ENCODE assay signal across 16 cellular contexts in the genomic region with DNA sequence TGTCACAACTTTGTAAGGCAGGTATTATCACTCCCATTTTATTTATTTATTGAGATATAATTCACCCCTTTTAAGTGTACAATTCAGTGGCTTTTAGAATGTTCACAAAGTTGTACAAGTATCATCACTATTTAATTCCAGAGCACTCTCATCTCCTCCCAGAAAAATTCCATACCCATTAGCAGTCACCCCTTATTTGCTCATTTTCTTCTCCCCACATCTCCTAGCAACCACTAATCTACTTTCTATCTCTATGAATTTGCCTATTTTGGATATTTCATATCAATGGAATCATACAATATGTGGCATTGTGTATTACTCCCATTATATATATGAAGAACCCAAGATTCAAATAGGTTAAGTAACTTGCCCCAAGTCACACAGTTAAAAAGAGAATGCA. TPM values are rescaled to one million over a fixed set of nuclear protein-coding genes. Genes with fewer than 3 reads are reported as not detected.
DNase-seq lines count a peak whose midpoint lies in the region; ATAC-seq and TF ChIP-seq lines count a peak whose summit lies in the region.
"Had no signal": no experiment of that assay in that cellular context is flagged by ENCODE, and none has a peak within 500 bp of the region (broad histone marks: within the 10 kb centered on the region; RNA-seq: fewer than 3 reads in every experiment).

No MANE protein-coding gene starts in this region.

- peaks cover 37% of the 10 kb centered on the region for H3K79me2 ChIP-seq in ACC112 (ENCODE audit: control insufficient read depth, insufficient read depth, low read length, unreplicated experiment)

- H3K27me3 ChIP-seq in ACC112 (ENCODE audit: insufficient read depth, low read length) (no peaks in the 10 kb centered on the region), heart right ventricle (no peaks in the 10 kb centered on the region)
- H3K27me3 ChIP-seq: BLaER1, SJSA1 had no signal

- peaks cover 5% of the 10 kb centered on the region for H3K36me3 Mint-ChIP-seq in activated T-helper 17 cell treated with anti-CD3 and anti-CD28 coated beads, Interleukin-2, amount 50 U/mL, for 72 hours (ENCODE audit: low read depth)
- H3K36me3 Mint-ChIP-seq: naive thymus-derived CD8-positive, alpha-beta T cell had no signal

- H3K9me3 Mint-ChIP-seq in activated T-helper 17 cell treated with anti-CD3 and anti-CD28 coated beads, Interleukin-2, amount 50 U/mL, for 72 hours: no peaks in the 10 kb centered on the region
- H3K9me3 Mint-ChIP-seq: naive thymus-derived CD8-positive, alpha-beta T cell had no signal

- H3K4me3 ChIP-seq in ACC112 (ENCODE audit: low read depth, low read length) (no peak overlapping the region), heart right ventricle (no peak overlapping the region)
- H3K4me3 ChIP-seq: BLaER1, SJSA1 had no signal

- TF ChIP-seq CTCF in heart right ventricle (IDR thresholded peaks at IDR 0.05): no peak

- intact Hi-C loops in heart right ventricle (cut with DNase I): no loop called here

- peak overlapping the region; percentile 26 for H3K4me3 Mint-ChIP-seq in activated T-helper 17 cell treated with anti-CD3 and anti-CD28 coated beads, Interleukin-2, amount 50 U/mL, for 72 hours

- H3K4me1 ChIP-seq in ACC112 (ENCODE audit: control insufficient read depth, insufficient read depth, low read length, unreplicated experiment) (peaks cover 14% of the 10 kb centered on the region), heart right ventricle (peaks cover 0 to 18% (median 1%) of the 10 kb centered on the region in 9 donors)

- H2AFZ ChIP-seq in ACC112 (ENCODE audit: low read length, unreplicated experiment): no peak overlapping the region

- H3K9me3 ChIP-seq in heart right ventricle: no peaks in the 10 kb centered on the region
- H3K9me3 ChIP-seq: BLaER1, SJSA1 had no signal

- DNase-seq in ELR (ENCODE audit: low read depth) (peak; percentile 49), kidney tubule cell (ENCODE audit: low spot score) (peak; percentile 19), NCI-H69 (lab: John Stamatoyannopoulos, UW) (no peak), ACHN (no peak), heart right ventricle (no peak)
- DNase-seq: activated CD4-positive, alpha-beta T cell treated with anti-CD3 and anti-CD28 coated beads, Interleukin-2, amount 50 U/mL, for 1 hour; activated gamma-delta T cell; effector CD4-positive, alpha-beta T cell; naive thymus-derived CD8-positive, alpha-beta T cell; NCI-H2029 treated with DMSO at 0.1 percent for 48 hours; NCI-H524 had no signal

- no peaks in the 10 kb centered on the region for H3K36me3 ChIP-seq in ACC112 (ENCODE audit: insufficient read depth, low read length)
- H3K36me3 ChIP-seq in heart right ventricle: no peaks in the 10 kb centered on the region
- H3K36me3 ChIP-seq: BLaER1, SJSA1 had no signal

- H3K27me3 Mint-ChIP-seq in activated T-helper 17 cell treated with anti-CD3 and anti-CD28 coated beads, Interleukin-2, amount 50 U/mL, for 72 hours: no peaks in the 10 kb centered on the region
- H3K27me3 Mint-ChIP-seq: naive thymus-derived CD8-positive, alpha-beta T cell had no signal

- no peak for ATAC-seq in activated T-helper 17 cell treated with anti-CD3 and anti-CD28 coated beads, Interleukin-2, amount 50 U/mL, for 72 hours (replicated peaks)
- no peak for ATAC-seq in GM19328 (IDR thresholded peaks at IDR 0.05; ENCODE audit: unreplicated experiment)
- ATAC-seq in heart right ventricle: no peak
- ATAC-seq: naive thymus-derived CD8-positive, alpha-beta T cell had no signal

- H3K27ac ChIP-seq in ACC112 (ENCODE audit: low read depth, low read length) (peak overlapping the region; percentile 63), heart right ventricle (no peak overlapping the region)
- H3K27ac ChIP-seq: BLaER1, SJSA1 had no signal

- peaks cover 30% of the 10 kb centered on the region for H3K4me1 Mint-ChIP-seq in activated T-helper 17 cell treated with anti-CD3 and anti-CD28 coated beads, Interleukin-2, amount 50 U/mL, for 72 hours

- in situ Hi-C loops in ACHN (cut with HindIII; ENCODE audit: low pct_ligation_motif_present, low pct_unique_long_range_greater_than_20kb, low sequenced_read_pairs): no loop called here

- peak overlapping the region; percentile 3 for H3K27ac Mint-ChIP-seq in activated T-helper 17 cell treated with anti-CD3 and anti-CD28 coated beads, Interleukin-2, amount 50 U/mL, for 72 hours

RNA-seq across cellular contexts. Expression of a gene that starts 7.0 kb away (rescaled TPM):
- total RNA-seq in activated T-helper 17 cell treated with anti-CD3 and anti-CD28 coated beads, Interleukin-2, amount 50 U/mL, for 72 hours: 1 to 10 TPM; 9.8 to 10.0 TPM
- total RNA-seq in heart right ventricle: 1 to 10 TPM; 5.7 to 9.5 (median 8.0) TPM
- 1 to 10 TPM; 2.6 to 3.2 TPM for polyA plus RNA-seq in heart right ventricle

RNA-seq across cellular contexts. Expression of a gene that starts 23.2 kb away (rescaled TPM):
- 1 to 10 TPM; 2.6 to 3.5 TPM for total RNA-seq in activated T-helper 17 cell treated with anti-CD3 and anti-CD28 coated beads, Interleukin-2, amount 50 U/mL, for 72 hours
- total RNA-seq in heart right ventricle: 1 to 10 TPM in 9 of 10 donors, under 1 TPM in 1; 0.62 to 2.6 (median 1.8) TPM
- 1 to 10 TPM; 1.1 to 1.8 TPM for polyA plus RNA-seq in heart right ventricle

Comparison
In these comparisons a context has a peak if more than half of its experiments do, and no peak if none do; other contexts are left out.
1. DNase-seq: peak in ELR (single experiment) and kidney tubule cell (single experiment); none in NCI-H69 (single experiment), ACHN (single experiment) and heart right ventricle (0 of 2).